ENCODE assay signal across 8 cellular contexts in genomic region chr6:125153541-125154183, GRCh38. TPM values are rescaled to one million over a fixed set of nuclear protein-coding genes. Genes with fewer than 3 reads are reported as not detected.
DNase-seq lines count a peak whose midpoint lies in the region; ATAC-seq, FAIRE-seq and TF ChIP-seq lines count a peak whose summit lies in the region.

Gene TPD52L1 (plus strand): TSS chr6:125153773. CDS start chr6:125153952, 179 bp downstream.

- no peaks in the 10 kb centered on the region for H3K9me3 Mint-ChIP-seq in activated CD4-positive, alpha-beta T cell treated with anti-CD3 and anti-CD28 coated beads, Interleukin-2, amount 10 ng/mL, durations not matched to agents 24 days and 14 days

- no peaks in the 10 kb centered on the region for H4K20me1 ChIP-seq in HepG2 (ENCODE audit: insufficient read depth, low read length)

- no peak within 1 kb of the TSS for H3K9ac ChIP-seq in HepG2 (ENCODE audit: insufficient read depth, low read depth, low read length)

- peak; percentile 46 for FAIRE-seq in HepG2 (lab: Jason Lieb, UNC)

- H3K9me3 ChIP-seq in A673 (ENCODE audit: low read depth, low read length, poor library complexity, severe bottlenecking) (no peaks in the 10 kb centered on the region), HepG2 (ENCODE audit: low read length) (no peaks in the 10 kb centered on the region)

- H3K27ac Mint-ChIP-seq in activated CD4-positive, alpha-beta T cell treated with anti-CD3 and anti-CD28 coated beads, Interleukin-2, amount 10 ng/mL, durations not matched to agents 24 days and 14 days = no peak within 1 kb of the TSS

- TF ChIP-seq CTCF in A673 (conservative IDR thresholded peaks at IDR 0.05; ENCODE audit: low read depth, low read length) (peak; percentile 96), HepG2 (CRISPR knock-in tag; IDR thresholded peaks at IDR 0.05) (peak; percentile 97)

- peaks cover 5% of the 10 kb centered on the region for H3K4me1 ChIP-seq in A673 (ENCODE audit: insufficient read depth, low read length, poor library complexity, severe bottlenecking)
- H3K4me1 ChIP-seq in HepG2 (ENCODE audit: insufficient read depth, low read length) = peaks cover 11% of the 10 kb centered on the region

- ATAC-seq in GM18868 (IDR thresholded peaks at IDR 0.05; ENCODE audit: unreplicated experiment) (peak; percentile 96), HG03103 (IDR thresholded peaks at IDR 0.05; ENCODE audit: low read depth, unreplicated experiment) (peak; percentile 97), HepG2 (peak; percentile 100)

- H2AFZ ChIP-seq in HepG2 (ENCODE audit: low read length) = no peak within 1 kb of the TSS

- H3K4me3 Mint-ChIP-seq in activated CD4-positive, alpha-beta T cell treated with anti-CD3 and anti-CD28 coated beads, Interleukin-2, amount 10 ng/mL, durations not matched to agents 24 days and 14 days = peak within 1 kb of the TSS; percentile 79

- peak within 1 kb of the TSS; percentile 55 for H3K4me3 ChIP-seq in A673 (ENCODE audit: low read depth, low read length, poor library complexity, severe bottlenecking)
- H3K4me3 ChIP-seq in HepG2 (replicated peaks in 1 of 3; ENCODE audit: insufficient read depth in 1 of 3, low read depth in 2 of 3, low read length in 3 of 3) = peak within 1 kb of the TSS; percentile 40 to 69 (median 55); a peak in 5 of 6 replicates

- DNase-seq in A673 (ENCODE audit: low spot score) (peak; percentile 72), NCI-H2227 treated with DMSO at 0.1 percent for 48 hours (lab: John Stamatoyannopoulos, UW) (peak; percentile 67), dermis microvascular lymphatic vessel endothelial cell (ENCODE audit: low read depth in 2 of 2) (peak; percentile 32 to 70), HepG2 (ENCODE audit: low spot score) (peak; percentile 66)
- peak; percentile 87 for DNase-seq in activated CD4-positive, alpha-beta T cell treated with anti-CD3 and anti-CD28 coated beads, Interleukin-2, amount 10 ng/mL, durations not matched to agents 24 days and 14 days
- DNase-seq in stimulated activated CD4-positive, alpha-beta T cell treated with anti-CD3 and anti-CD28 coated beads, Interleukin-2, amount 100 ng/mL, for 4 hours (ENCODE audit: low read depth) = peak; percentile 32

- no peak for TF ChIP-seq POLR2A in HepG2 (IDR thresholded peaks at IDR 0.05; ENCODE audit: insufficient read depth in 1 of 2, low read depth in 2 of 2, low read length in 2 of 2)

- TF ChIP-seq EP300 in HepG2 (IDR thresholded peaks at IDR 0.05; ENCODE audit: low read depth in 2 of 2, low read length in 2 of 2) (no peak), HepG2 (CRISPR knock-in tag; IDR thresholded peaks at IDR 0.05; ENCODE audit: borderline replicate concordance) (no peak)

- CTCF ChIA-PET in A673 (lab: Charles Lee) = interaction anchor here (0.6 to 1.1 kb wide), 3 partner anchors 33 to 174 kb away, joined by 3 to 4 read pairs (median 3); no protein-coding TSS in a partner anchor
- CTCF ChIA-PET in HepG2 (lab: Yijun Ruan, JAX; ENCODE audit: low intra/inter-chr PET ratio, low total read pairs) = interaction anchor here (1.3 kb wide), 1 partner anchor 616 kb away, joined by 5 read pairs; no protein-coding TSS in a partner anchor

- no peaks in the 10 kb centered on the region for H3K36me3 ChIP-seq in A673 (ENCODE audit: insufficient read depth, low read length, poor library complexity, severe bottlenecking)
- no peaks in the 10 kb centered on the region for H3K36me3 ChIP-seq in HepG2 (replicated peaks in 1 of 2; ENCODE audit: control insufficient read depth in 1 of 2, insufficient read depth in 2 of 2, low read length in 2 of 2)

- peak; percentile 75 for TF ChIP-seq RAD21 in HepG2 (CRISPR knock-in tag; IDR thresholded peaks at IDR 0.05)

- peak within 1 kb of the TSS; percentile 92 for H3K4me2 ChIP-seq in HepG2 (ENCODE audit: low read depth, low read length)

- H3K36me3 Mint-ChIP-seq in activated CD4-positive, alpha-beta T cell treated with anti-CD3 and anti-CD28 coated beads, Interleukin-2, amount 10 ng/mL, durations not matched to agents 24 days and 14 days (ENCODE audit: low read depth) = no peaks in the 10 kb centered on the region

- H3K4me1 Mint-ChIP-seq in activated CD4-positive, alpha-beta T cell treated with anti-CD3 and anti-CD28 coated beads, Interleukin-2, amount 10 ng/mL, durations not matched to agents 24 days and 14 days = peaks cover 7% of the 10 kb centered on the region

- intact Hi-C loops in A673 (cut with micrococcal nuclease; ENCODE audit: unreplicated experiment) (loop anchor here (2.0 kb wide), 1 partner anchor 147 kb away; the partner anchor contains the start of gene HDDC2), HepG2 (cut with micrococcal nuclease; ENCODE audit: unreplicated experiment) (loop anchor here (1.0 to 5.0 kb wide), 3 partner anchors 147 to 617 kb away; partner anchors contain the start of gene RNF217)
- intact Hi-C loops in activated CD4-positive, alpha-beta T cell treated with anti-CD3 and anti-CD28 coated beads, Interleukin-2, amount 10 ng/mL, durations not matched to agents 24 days and 14 days (cut with micrococcal nuclease) = loop anchor here (5.0 to 10.0 kb wide), 2 partner anchors 614 to 831 kb away; partner anchors contain the start of gene TRMT11

- no TSS peak for BruUV-seq in A673 (replicated peaks; lab: Mats Ljungman, UMichigan)
- no TSS peak for BruUV-seq in HepG2 (replicated peaks; lab: Mats Ljungman, UMichigan)

- H3K79me2 ChIP-seq in HepG2 (ENCODE audit: insufficient read depth, low read length) = no peaks in the 10 kb centered on the region

- 2% methylated on average over 26 of the region's 46 CpGs for WGBS in HepG2 (ENCODE audit: low lambda C conversion rate)

- H3K27ac ChIP-seq in A673 (ENCODE audit: low read depth, low read length, poor library complexity, severe bottlenecking) (no peak within 1 kb of the TSS), HepG2 (ENCODE audit: extremely low read length, insufficient read depth, low read length) (no peak within 1 kb of the TSS)

- peaks cover 46% of the 10 kb centered on the region for H3K27me3 Mint-ChIP-seq in activated CD4-positive, alpha-beta T cell treated with anti-CD3 and anti-CD28 coated beads, Interleukin-2, amount 10 ng/mL, durations not matched to agents 24 days and 14 days

- no peaks in the 10 kb centered on the region for H3K27me3 ChIP-seq in A673 (replicated peaks; ENCODE audit: insufficient read depth, low read depth, low read length, poor library complexity)
- H3K27me3 ChIP-seq in HepG2 (ENCODE audit: control insufficient read depth in 1 of 2, insufficient read depth in 2 of 2, low read length in 2 of 2) = peaks cover 3 to 21% of the 10 kb centered on the region in 2 experiments; a peak in 3 of 5 replicates

- in situ Hi-C loops in HepG2 (cut with HindIII; ENCODE audit: extremely low pct_ligation_motif_present, low pct_unique_long_range_greater_than_20kb) = no loop called here

- POLR2A ChIA-PET in A673 (lab: Charles Lee; ENCODE audit: low non-redundant PET) = no interaction called here
- POLR2A ChIA-PET in HepG2 (lab: Yijun Ruan, JAX) = no interaction called here

TF ChIP-seq in HepG2, 621 proteins besides CTCF, POLR2A, EP300 and RAD21 (continues in another document):
- no peak for TF ChIP-seq FOXA3 (CRISPR knock-in tag; IDR thresholded peaks at IDR 0.05)
- peak; percentile 55 for TF ChIP-seq ZNF891 (CRISPR knock-in tag; IDR thresholded peaks at IDR 0.05)
- TF ChIP-seq SIN3B (IDR thresholded peaks at IDR 0.05; ENCODE audit: low read length) = no peak

RNA-seq across cellular contexts. Expression of gene TPD52L1, which starts in this region (rescaled TPM):
- 2.0 and 5.4 TPM in 2 replicates for total RNA-seq in A673 (2021)
- not detected in 2 replicates for total RNA-seq in activated CD4-positive, alpha-beta T cell treated with anti-CD3 and anti-CD28 coated beads, Interleukin-2, amount 10 ng/mL, durations not matched to agents 24 days and 14 days
- total RNA-seq in dermis microvascular lymphatic vessel endothelial cell = 0.90 and 7.7 TPM in 2 replicates
- 0.49 and 0.67 TPM in 2 replicates for total RNA-seq in HepG2 (2016; rRNA removed; fragmentation: Illumina TruSeq; extraction: Trizol)
- 0.35 TPM in 1 of 2 replicates, not detected in the other for total RNA-seq in HepG2 (2016; cell fraction: cytosol; rRNA removed; fragmentation: Illumina TruSeq; extraction: Trizol; ENCODE audit: low read depth)
- total RNA-seq in HepG2 (2016; cell fraction: insoluble cytoplasmic fraction; rRNA removed; fragmentation: Illumina TruSeq; extraction: Trizol) = 0.30 and 0.31 TPM in 2 replicates
- 0.25 and 0.45 TPM in 2 replicates for total RNA-seq in HepG2 (2016; cell fraction: membrane; rRNA removed; fragmentation: Illumina TruSeq; extraction: Trizol)
- total RNA-seq in HepG2 (2016; cell fraction: nucleus; rRNA removed; fragmentation: Illumina TruSeq; extraction: Trizol) = 0.38 TPM in 1 of 2 replicates, not detected in the other
- 0.47 and 0.53 TPM in 2 replicates for polyA plus RNA-seq in HepG2 (2011; rRNA removed)
- 0.40 and 0.47 TPM in 2 replicates for polyA plus RNA-seq in HepG2 (2011; cell fraction: cytosol; rRNA removed)
- 0.21 TPM in 1 of 2 replicates, not detected in the other for polyA plus RNA-seq in HepG2 (2011; cell fraction: nucleus; rRNA removed)
- 0.15 and 0.44 TPM in 2 replicates for polyA plus RNA-seq in HepG2 (2012)
- 0.35 and 0.50 TPM in 2 replicates for polyA plus RNA-seq in HepG2 (2016; cell fraction: cytosol; fragmentation: Illumina TruSeq; extraction: Trizol; ENCODE audit: low read depth)
- 0.70 and 1.2 TPM in 2 replicates for polyA plus RNA-seq in HepG2 (2016; cell fraction: insoluble cytoplasmic fraction; fragmentation: Illumina TruSeq; extraction: Trizol; ENCODE audit: low read depth)
- polyA plus RNA-seq in HepG2 (2016; cell fraction: membrane; fragmentation: Illumina TruSeq; extraction: Trizol; ENCODE audit: low read depth) = 0.61 and 0.80 TPM in 2 replicates
- 0.41 TPM in 1 of 2 replicates, not detected in the other for polyA plus RNA-seq in HepG2 (2016; cell fraction: nucleus; fragmentation: Illumina TruSeq; extraction: Trizol; ENCODE audit: insufficient read depth, low read depth)
- polyA minus RNA-seq in HepG2 (2011; rRNA and poly(A)+ RNA removed; ENCODE audit: low replicate concordance) = 0.88 and 7.0 TPM in 2 replicates
- polyA minus RNA-seq in HepG2 (2011; cell fraction: cytosol; rRNA and poly(A)+ RNA removed) = not detected in 2 replicates
- 0.25 TPM in 1 of 2 replicates, not detected in the other for polyA minus RNA-seq in HepG2 (2011; cell fraction: nucleus; rRNA and poly(A)+ RNA removed)

Comparison
In these comparisons a context has a peak if more than half of its experiments do, and no peak if none do; other contexts are left out.
1. Peak in DNase-seq in activated CD4-positive, alpha-beta T cell treated with anti-CD3 and anti-CD28 coated beads, Interleukin-2, amount 10 ng/mL, durations not matched to agents 24 days and 14 days; RNA of the gene not detected or under 1 TPM.
2. DNase-seq: peak in every context shown above with its lines; median percentile 87 in activated CD4-positive, alpha-beta T cell treated with anti-CD3 and anti-CD28 coated beads, Interleukin-2, amount 10 ng/mL, durations not matched to agents 24 days and 14 days; 72 in A673; 67 in NCI-H2227 treated with DMSO at 0.1 percent for 48 hours; 66 in HepG2; 51 in dermis microvascular lymphatic vessel endothelial cell; 32 in stimulated activated CD4-positive, alpha-beta T cell treated with anti-CD3 and anti-CD28 coated beads, Interleukin-2, amount 100 ng/mL, for 4 hours.